ENCODE assay signal across 21 cellular contexts in the genomic region with DNA sequence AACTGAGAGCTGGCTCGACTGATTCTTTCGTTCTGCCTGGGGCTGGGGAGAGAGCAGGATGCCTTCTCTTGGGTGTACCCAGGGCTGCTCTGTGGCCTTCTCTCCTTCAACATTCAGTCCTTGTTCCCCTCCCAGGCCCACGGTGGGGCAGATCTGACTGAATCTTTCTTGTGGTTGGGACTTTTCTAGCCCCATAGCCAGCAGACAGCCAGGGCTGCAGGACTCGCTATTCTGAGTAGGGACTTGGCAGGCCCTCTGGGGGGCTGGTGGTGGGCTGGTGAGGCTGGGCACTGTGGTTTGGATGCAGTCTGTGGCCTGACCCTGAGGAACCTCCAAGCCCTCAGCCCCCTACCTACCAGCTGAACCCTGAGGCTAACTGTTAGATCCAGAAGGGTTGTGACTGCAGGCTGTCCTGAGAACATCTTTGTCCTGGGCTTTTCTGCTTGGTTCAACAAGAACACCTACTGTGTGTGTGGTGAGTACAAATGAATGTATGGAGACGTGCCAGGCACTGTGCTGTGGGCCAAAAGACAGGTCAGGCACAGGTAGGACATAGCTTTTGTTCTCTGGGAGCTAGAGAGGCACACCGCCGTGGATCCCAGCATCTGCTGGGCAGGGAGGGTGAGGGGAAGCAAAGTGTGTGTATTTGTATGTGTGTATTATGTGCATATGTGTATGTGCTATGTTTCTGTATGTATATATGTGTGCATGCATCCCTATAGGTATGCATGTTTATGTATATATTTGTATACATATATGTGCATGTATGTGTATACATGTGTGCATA. TPM values are rescaled to one million over a fixed set of nuclear protein-coding genes. Genes with fewer than 3 reads are reported as not detected.
DNase-seq lines count a peak whose midpoint lies in the region; ATAC-seq and TF ChIP-seq lines count a peak whose summit lies in the region.
"Had no signal": no experiment of that assay in that cellular context is flagged by ENCODE, and none has a peak within 500 bp of the region (broad histone marks: within the 10 kb centered on the region; RNA-seq: fewer than 3 reads in every experiment).

No MANE protein-coding gene starts in this region.

- H3K36me3 ChIP-seq in Panc1 (ENCODE audit: control insufficient read depth, insufficient read depth, low read length): peaks cover 3% of the 10 kb centered on the region; the same call in 1 of the 2 replicates
- H3K36me3 ChIP-seq: gastroesophageal sphincter, pancreas, sigmoid colon, SJSA1 had no signal

- no peak overlapping the region for H3K4me3 ChIP-seq in Panc1 (ENCODE audit: low read depth in 2 of 2, low read length in 2 of 2)
- H3K4me3 ChIP-seq: gastroesophageal sphincter, pancreas, sigmoid colon, SJSA1 had no signal

- POLR2A ChIA-PET in Panc1 (lab: Charles Lee): no interaction called here

- H3K4me1 ChIP-seq in Panc1 (ENCODE audit: control insufficient read depth, insufficient read depth, low read length): peaks cover 9% of the 10 kb centered on the region

- H3K27me3 Mint-ChIP-seq in activated naive CD8-positive, alpha-beta T cell: peaks cover 1% of the 10 kb centered on the region
- H3K27me3 Mint-ChIP-seq in activated naive CD8-positive, alpha-beta T cell treated with anti-CD3 and anti-CD28 coated beads for 36 hours: peaks cover 39% of the 10 kb centered on the region
- H3K27me3 Mint-ChIP-seq in naive B cell (peaks cover 0 to 8% (median 0%) of the 10 kb centered on the region in 3 donors), type B pancreatic cell (peaks cover 44% of the 10 kb centered on the region)

- ATAC-seq in Panc1 (0 out of 2 replicates have a peak, but pooled peaks have one; percentile 11), naive B cell (ENCODE audit: low read depth in 2 of 2) (no peak), GM18873 (IDR thresholded peaks at IDR 0.05; ENCODE audit: low FRiP score, unreplicated experiment) (no peak), HG03135 (IDR thresholded peaks at IDR 0.05; ENCODE audit: unreplicated experiment) (no peak)
- ATAC-seq: gastroesophageal sphincter, pancreas had no signal

- no TSS peak for BruUV-seq in Panc1 (replicated peaks; lab: Mats Ljungman, UMichigan)

- peaks cover 42% of the 10 kb centered on the region for H3K4me1 Mint-ChIP-seq in activated naive CD8-positive, alpha-beta T cell (ENCODE audit: low read depth)
- H3K4me1 Mint-ChIP-seq in activated naive CD8-positive, alpha-beta T cell treated with anti-CD3 and anti-CD28 coated beads for 36 hours: peaks cover 36% of the 10 kb centered on the region
- H3K4me1 Mint-ChIP-seq in naive B cell (peaks cover 30 to 42% (median 34%) of the 10 kb centered on the region in 3 donors), type B pancreatic cell (ENCODE audit: unreplicated experiment) (peaks cover 24% of the 10 kb centered on the region)

- peak overlapping the region; percentile 51 for H3K4me3 Mint-ChIP-seq in activated naive CD8-positive, alpha-beta T cell
- H3K4me3 Mint-ChIP-seq in activated naive CD8-positive, alpha-beta T cell treated with anti-CD3 and anti-CD28 coated beads for 36 hours: no peak overlapping the region
- H3K4me3 Mint-ChIP-seq in naive B cell: peak overlapping the region in 7 of 8 donors; percentile 9 to 87 (median 80)
- peak overlapping the region; percentile 71 for H3K4me3 Mint-ChIP-seq in type B pancreatic cell

- no peak overlapping the region for H3K27ac ChIP-seq in Panc1 (ENCODE audit: low read length)
- H3K27ac ChIP-seq: gastroesophageal sphincter, KMS-11, pancreas, sigmoid colon, SJSA1 had no signal

- H3K36me3 Mint-ChIP-seq in activated naive CD8-positive, alpha-beta T cell: no peaks in the 10 kb centered on the region
- no peaks in the 10 kb centered on the region for H3K36me3 Mint-ChIP-seq in activated naive CD8-positive, alpha-beta T cell treated with anti-CD3 and anti-CD28 coated beads for 36 hours
- H3K36me3 Mint-ChIP-seq in naive B cell (no peaks in the 10 kb centered on the region), type B pancreatic cell (no peaks in the 10 kb centered on the region)

- CTCF ChIA-PET in Panc1 (lab: Charles Lee): no interaction called here

- in situ Hi-C loops in Panc1 (cut with HindIII; ENCODE audit: low pct_unique_long_range_greater_than_20kb, low sequenced_read_pairs): no loop called here

- no peaks in the 10 kb centered on the region for H3K27me3 ChIP-seq in Panc1 (ENCODE audit: control insufficient read depth, insufficient read depth, low read length)
- H3K27me3 ChIP-seq: gastroesophageal sphincter, pancreas, sigmoid colon had no signal

- TF ChIP-seq CTCF in Panc1 (IDR thresholded peaks at IDR 0.05): no peak
- no peak for TF ChIP-seq CTCF in type B pancreatic cell (conservative IDR thresholded peaks at IDR 0.05)

- H3K27ac Mint-ChIP-seq in activated naive CD8-positive, alpha-beta T cell: no peak overlapping the region
- no peak overlapping the region for H3K27ac Mint-ChIP-seq in activated naive CD8-positive, alpha-beta T cell treated with anti-CD3 and anti-CD28 coated beads for 36 hours
- H3K27ac Mint-ChIP-seq in naive B cell: peak overlapping the region in 5 of 6 donors; percentile 7 to 81 (median 40)
- H3K27ac Mint-ChIP-seq in type B pancreatic cell: no peak overlapping the region

- DNase-seq in activated naive CD8-positive, alpha-beta T cell treated with anti-CD3 and anti-CD28 coated beads for 36 hours: no peak
- DNase-seq in Panc1 (ENCODE audit: low read depth, low spot score): no peak
- DNase-seq in naive B cell: no peak
- DNase-seq in type B pancreatic cell (ENCODE audit: extremely low spot score, unreplicated experiment): no peak
- no peak for DNase-seq in NOMO-1 treated with DMSO at 0.1 percent for 48 hours (lab: John Stamatoyannopoulos, UW; ENCODE audit: unreplicated experiment)
- DNase-seq: activated CD4-positive, alpha-beta T cell treated with anti-CD3 and anti-CD28 coated beads, Interleukin-2, amount 50 U/mL, for 4 hours; central memory CD4-positive, alpha-beta T cell; NCI-H1048; NCI-H2081; NCI-H524 treated with DMSO at 0.1 percent for 48 hours; pancreas; sigmoid colon had no signal

- no peaks in the 10 kb centered on the region for H3K9me3 ChIP-seq in Panc1 (ENCODE audit: control insufficient read depth, insufficient read depth, low read depth, low read length)
- H3K9me3 ChIP-seq: gastroesophageal sphincter, pancreas, sigmoid colon, SJSA1 had no signal

- no peaks in the 10 kb centered on the region for H3K9me3 Mint-ChIP-seq in activated naive CD8-positive, alpha-beta T cell (ENCODE audit: low read depth)
- no peaks in the 10 kb centered on the region for H3K9me3 Mint-ChIP-seq in activated naive CD8-positive, alpha-beta T cell treated with anti-CD3 and anti-CD28 coated beads for 36 hours
- no peaks in the 10 kb centered on the region for H3K9me3 Mint-ChIP-seq in naive B cell
- no peaks in the 10 kb centered on the region for H3K9me3 Mint-ChIP-seq in type B pancreatic cell
- H3K9me3 Mint-ChIP-seq: activated T-helper 1 cell treated with anti-CD3 and anti-CD28 coated beads, Interleukin-12 subunit alpha, Interleukin-12 subunit beta, Interleukin-2, Interleukin-4 antibody, amounts not matched to agents 30 ng/mL and 10 ng/mL and 1 ng/mL, durations not matched to agents 14 hours and 24 hours and 36 hours had no signal

- intact Hi-C loops in Panc1 (cut with micrococcal nuclease; ENCODE audit: unreplicated experiment): no loop called here

RNA-seq across cellular contexts. Expression of a gene that starts 2.1 kb away (rescaled TPM):
- total RNA-seq in activated naive CD8-positive, alpha-beta T cell treated with anti-CD3 and anti-CD28 coated beads for 36 hours: 1 to 10 TPM; 2.7 to 3.1 TPM
- total RNA-seq in Panc1 (2021; ENCODE audit: unreplicated experiment) (3.0 TPM), type B pancreatic cell (ENCODE audit: low replicate concordance) (0.43 and 9.6 TPM in 2 replicates)
- polyA plus RNA-seq in Panc1 (2012; ENCODE audit: insufficient read length): 4.8 TPM
- polyA plus RNA-seq in naive B cell (ENCODE audit: low read depth in 6 of 6): 1 to 10 TPM in 1 of 6 donors, under 1 TPM in 4, not detected in 1; 0.49 to 1.9 (median 0.65) TPM
- total RNA-seq: SJSA1 had no signal

RNA-seq across cellular contexts. Expression of a gene that starts 35.0 kb away (rescaled TPM):
- not detected for total RNA-seq in activated naive CD8-positive, alpha-beta T cell treated with anti-CD3 and anti-CD28 coated beads for 36 hours
- not detected for total RNA-seq in Panc1 (2021; ENCODE audit: unreplicated experiment)
- not detected for polyA plus RNA-seq in Panc1 (2012; ENCODE audit: insufficient read length)
- not detected for polyA plus RNA-seq in naive B cell (ENCODE audit: low read depth in 6 of 6)
- not detected in 2 replicates for total RNA-seq in type B pancreatic cell (ENCODE audit: low replicate concordance)
- total RNA-seq: activated T-helper 1 cell treated with anti-CD3 and anti-CD28 coated beads, Interleukin-12 subunit alpha, Interleukin-12 subunit beta, Interleukin-2, Interleukin-4 antibody, amounts not matched to agents 30 ng/mL and 10 ng/mL and 1 ng/mL, durations not matched to agents 14 hours and 24 hours and 36 hours; mononuclear cell; pancreas; sigmoid colon; SJSA1; subcutaneous adipose tissue had no signal
- polyA plus RNA-seq: pancreas, sigmoid colon had no signal

Comparison
In these comparisons a context has a peak if more than half of its experiments do, and no peak if none do; other contexts are left out.
1. H3K27ac Mint-ChIP-seq: peak in naive B cell (5 of 6); none in activated naive CD8-positive, alpha-beta T cell (single experiment), activated naive CD8-positive, alpha-beta T cell treated with anti-CD3 and anti-CD28 coated beads for 36 hours (single experiment) and type B pancreatic cell (single experiment).